6 cellular contexts compared by ENCODE assay signal in the genomic region with DNA sequence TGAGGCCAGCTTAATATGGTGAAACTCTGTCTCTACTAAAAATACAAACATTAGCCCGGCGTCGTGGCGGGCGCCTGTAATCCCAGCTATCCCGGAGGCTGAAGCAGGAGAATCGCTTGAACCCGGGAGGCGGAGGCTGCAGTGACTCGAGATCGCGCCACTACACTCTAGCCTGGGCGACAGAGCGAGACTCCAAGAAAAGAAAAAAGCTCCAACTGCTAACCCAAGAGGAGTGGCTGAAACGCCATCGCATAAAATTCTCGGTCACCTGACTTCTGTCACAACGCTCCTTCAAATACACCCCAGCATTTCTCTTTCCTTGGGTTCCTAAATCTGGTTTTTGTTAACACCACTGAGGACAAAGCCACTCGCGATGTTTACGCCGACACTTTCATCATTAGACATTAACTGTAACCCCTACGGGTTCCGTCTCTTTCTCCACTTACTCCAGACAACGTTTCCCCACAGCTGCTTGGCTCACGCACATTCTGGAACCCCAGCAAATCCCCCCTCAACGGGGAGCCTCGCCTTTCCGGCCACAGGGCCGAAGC. TPM values are rescaled to one million over a fixed set of nuclear protein-coding genes. Genes with fewer than 3 reads are reported as not detected.
DNase-seq lines count a peak whose midpoint lies in the region; ATAC-seq and TF ChIP-seq lines count a peak whose summit lies in the region.

No MANE protein-coding gene starts in this region.

- H2BK20ac ChIP-seq in IMR-90 (ENCODE audit: low read depth, low read length), result no peak overlapping the region

- peaks cover 47% of the 10 kb centered on the region for H4K20me1 ChIP-seq in IMR-90 (ENCODE audit: insufficient read depth, low read length)

- peak overlapping the region; percentile 99 for H3K14ac ChIP-seq in IMR-90 (replicated peaks; ENCODE audit: low read depth, low read length)

- H2BK15ac ChIP-seq in IMR-90 (ENCODE audit: low read depth, low read length), result no peak overlapping the region

- peaks cover 10% of the 10 kb centered on the region for H3K36me3 ChIP-seq in IMR-90 (ENCODE audit: control insufficient read depth, insufficient read depth, low read length)

- BruUV-seq in IMR-90 (replicated peaks; lab: Mats Ljungman, UMichigan), result TSS peak; percentile 43

- TF ChIP-seq RAD21 in IMR-90 (IDR thresholded peaks at IDR 0.05; ENCODE audit: low read length), result no peak

- peak overlapping the region; percentile 96 for H4K8ac ChIP-seq in IMR-90 (ENCODE audit: low read depth in 2 of 2, low read length in 2 of 2)

- in situ Hi-C loops in IMR-90 (cut with MboI; ENCODE audit: low sequenced_read_pairs), result no loop called here

- H3K4ac ChIP-seq in IMR-90 (ENCODE audit: low read depth, low read length), result peak overlapping the region; percentile 97

- POLR2A ChIA-PET in IMR-90 (lab: Charles Lee; ENCODE audit: unreplicated experiment), result interaction anchor here (0.5 kb wide), 1 partner anchor 33 kb away, joined by 3 read pairs; no protein-coding TSS in a partner anchor

- WGBS in IMR-90 (ENCODE audit: extremely low coverage in 2 of 2, insufficient read length in 1 of 2), 2 experiments, result 1% methylated on average over 22 of the region's 30 CpGs; no CpG with 5 or more reads in 1 of the 2 experiments

- peak overlapping the region; percentile 99 for H3K27ac Mint-ChIP-seq in osteocyte (ENCODE audit: unreplicated experiment)

- peaks cover 18% of the 10 kb centered on the region for H3K36me3 Mint-ChIP-seq in osteocyte (ENCODE audit: unreplicated experiment)

- H2AFZ ChIP-seq in IMR-90 (replicated peaks; ENCODE audit: low read length, poor library complexity), result peak overlapping the region; percentile 90

- peak overlapping the region; percentile 96 for H3K23ac ChIP-seq in IMR-90 (ENCODE audit: low read depth, low read length)

- DNase-seq in IMR-90, result no peak
- no peak for DNase-seq in choroid plexus epithelial cell (ENCODE audit: low read depth)
- DNase-seq in osteocyte (ENCODE audit: extremely low spot score, unreplicated experiment), result no peak
- no peak for DNase-seq in DMS153 (lab: John Stamatoyannopoulos, UW)

- no peaks in the 10 kb centered on the region for H3K27me3 Mint-ChIP-seq in osteocyte (ENCODE audit: unreplicated experiment)

- peaks cover 5% of the 10 kb centered on the region for H3K4me1 ChIP-seq in IMR-90 (ENCODE audit: control insufficient read depth, insufficient read depth, low read length)

- peaks cover 7% of the 10 kb centered on the region for H3K9me1 ChIP-seq in IMR-90 (ENCODE audit: insufficient read depth, low read length)

- peak; percentile 1 for ATAC-seq in GM19328 (IDR thresholded peaks at IDR 0.05; ENCODE audit: unreplicated experiment)
- ATAC-seq in IMR-90 (ENCODE audit: low read depth), result no peak
- ATAC-seq in HG03095 (IDR thresholded peaks at IDR 0.05; ENCODE audit: unreplicated experiment), result no peak

- peak overlapping the region; percentile 99 for H3K4me3 Mint-ChIP-seq in osteocyte (ENCODE audit: unreplicated experiment)

- peak overlapping the region; percentile 88 for H3K27ac ChIP-seq in IMR-90 (ENCODE audit: insufficient read depth, low read length)

- peak overlapping the region; percentile 97 for H3K18ac ChIP-seq in IMR-90 (ENCODE audit: low read depth, low read length)

- H3K4me3 ChIP-seq in IMR-90 (ENCODE audit: insufficient read depth, low read depth, low read length) (peak overlapping the region; percentile 60), choroid plexus epithelial cell (ENCODE audit: low read depth, low read length) (peak overlapping the region; percentile 94)

- TF ChIP-seq CTCF in IMR-90 (conservative IDR thresholded peaks at IDR 0.05; ENCODE audit: low read depth, low read length), result no peak
- TF ChIP-seq CTCF in choroid plexus epithelial cell (conservative IDR thresholded peaks at IDR 0.05; ENCODE audit: low read depth, low read length), result no peak
- TF ChIP-seq CTCF in osteocyte (IDR thresholded peaks at IDR 0.05), result no peak

- peak overlapping the region; percentile 87 for H2AK5ac ChIP-seq in IMR-90 (ENCODE audit: low read depth, low read length)

- H4K91ac ChIP-seq in IMR-90 (ENCODE audit: insufficient read depth, low read depth, low read length), result peak overlapping the region; percentile 91

- H3K9me3 Mint-ChIP-seq in osteocyte (ENCODE audit: unreplicated experiment), result no peaks in the 10 kb centered on the region

- peaks cover 0 to 25% of the 10 kb centered on the region in 2 experiments; a peak in 3 of 4 replicates for H3K79me1 ChIP-seq in IMR-90 (ENCODE audit: low read depth in 1 of 2, low read length in 2 of 2)

- peak overlapping the region; percentile 56 for H2BK120ac ChIP-seq in IMR-90 (ENCODE audit: low read depth, low read length)

- peaks cover 39% of the 10 kb centered on the region for H3K4me1 Mint-ChIP-seq in osteocyte (ENCODE audit: unreplicated experiment)

- H3K56ac ChIP-seq in IMR-90 (ENCODE audit: extremely low read depth, insufficient read depth, low read length), result peak overlapping the region; percentile 95

- H3K9ac ChIP-seq in IMR-90 (ENCODE audit: low read depth, low read length), result peak overlapping the region; percentile 100

- H3K4me2 ChIP-seq in IMR-90 (ENCODE audit: low read depth, low read length), result peak overlapping the region; percentile 84

- H2BK5ac ChIP-seq in IMR-90 (ENCODE audit: low read depth, low read length, poor library complexity, severe bottlenecking), result peak overlapping the region; percentile 87

- no peak for TF ChIP-seq POLR2A in IMR-90 (IDR thresholded peaks at IDR 0.05; ENCODE audit: low read depth, low read length)

- CTCF ChIA-PET in IMR-90 (lab: Yijun Ruan, JAX), result interaction anchor here (1.4 kb wide), 1 partner anchor 158 kb away, joined by 3 read pairs; no protein-coding TSS in a partner anchor

- dilution Hi-C loops in IMR-90 (cut with HindIII; ENCODE audit: low sequenced_read_pairs, unreplicated experiment), result no loop called here

- intact Hi-C loops in IMR-90 (cut with micrococcal nuclease), result loop anchor here (1.0 to 5.0 kb wide), 3 partner anchors 45 to 150 kb away; no protein-coding TSS in a partner anchor

- no peaks in the 10 kb centered on the region for H3K9me3 ChIP-seq in IMR-90 (ENCODE audit: control insufficient read depth, insufficient read depth, low read length)

- no peaks in the 10 kb centered on the region for H3K27me3 ChIP-seq in IMR-90 (ENCODE audit: control insufficient read depth, insufficient read depth, low read length)

- peak overlapping the region; percentile 92 for H4K5ac ChIP-seq in IMR-90 (ENCODE audit: low read depth, low read length)

- peak overlapping the region; percentile 100 for H2AK9ac ChIP-seq in IMR-90 (replicated peaks; ENCODE audit: low read depth, low read length, poor library complexity)

TF ChIP-seq in IMR-90, 13 proteins besides CTCF, POLR2A, EP300 and RAD21:
- TF ChIP-seq MAZ (IDR thresholded peaks at IDR 0.05; ENCODE audit: borderline replicate concordance, low read depth, low read length), result no peak
- peak; percentile 4; the same call in 1 of the 2 replicates for TF ChIP-seq USF2 (IDR thresholded peaks at IDR 0.05; ENCODE audit: low read depth, low read length)

RNA-seq across cellular contexts. Expression of gene CLK1, which starts 0.7 kb away (rescaled TPM):
- total RNA-seq in IMR-90 (2012; rRNA removed) (26.2 and 43.9 TPM in 2 replicates), osteocyte (92.0 and 96.8 TPM in 2 replicates)
- polyA plus RNA-seq in IMR-90 (2012; rRNA removed), result 28.2 and 35.5 TPM in 2 replicates
- polyA plus RNA-seq in IMR-90 (2012; cell fraction: cytosol; rRNA removed), result 2.6 and 6.0 TPM in 2 replicates
- polyA plus RNA-seq in IMR-90 (2012; cell fraction: nucleus; rRNA removed; ENCODE audit: low replicate concordance), result 19.4 and 266 TPM in 2 replicates

RNA-seq across cellular contexts. Expression of gene PPIL3, which starts 25.1 kb away (rescaled TPM):
- total RNA-seq in IMR-90 (2012; rRNA removed) (35.1 and 49.2 TPM in 2 replicates), osteocyte (49.7 and 50.8 TPM in 2 replicates)
- 37.3 and 47.9 TPM in 2 replicates for polyA plus RNA-seq in IMR-90 (2012; rRNA removed)
- 6.5 and 13.1 TPM in 2 replicates for polyA plus RNA-seq in IMR-90 (2012; cell fraction: cytosol; rRNA removed)
- 12.0 and 79.9 TPM in 2 replicates for polyA plus RNA-seq in IMR-90 (2012; cell fraction: nucleus; rRNA removed; ENCODE audit: low replicate concordance)

RNA-seq across cellular contexts. Expression of gene NIF3L1, which starts 25.4 kb away (rescaled TPM):
- total RNA-seq in IMR-90 (2012; rRNA removed), result 31.1 and 43.0 TPM in 2 replicates
- polyA plus RNA-seq in IMR-90 (2012; rRNA removed), result 45.7 and 54.6 TPM in 2 replicates
- polyA plus RNA-seq in IMR-90 (2012; cell fraction: cytosol; rRNA removed), result 13.7 and 15.5 TPM in 2 replicates
- polyA plus RNA-seq in IMR-90 (2012; cell fraction: nucleus; rRNA removed; ENCODE audit: low replicate concordance), result 11.6 and 39.8 TPM in 2 replicates
- total RNA-seq in osteocyte, result 22.6 and 23.1 TPM in 2 replicates

RNA-seq across cellular contexts. Expression of gene BZW1, which starts 52.0 kb away (rescaled TPM):
- 268 and 323 TPM in 2 replicates for total RNA-seq in IMR-90 (2012; rRNA removed)
- polyA plus RNA-seq in IMR-90 (2012; rRNA removed), result 187 and 204 TPM in 2 replicates
- 31.6 and 185 TPM in 2 replicates for polyA plus RNA-seq in IMR-90 (2012; cell fraction: cytosol; rRNA removed)
- 11.5 and 146 TPM in 2 replicates for polyA plus RNA-seq in IMR-90 (2012; cell fraction: nucleus; rRNA removed; ENCODE audit: low replicate concordance)
- 199 and 214 TPM in 2 replicates for total RNA-seq in osteocyte
